ENCODE assay signal across 2 cellular contexts in genomic region chr2:109385506-109385905, GRCh38.
TF ChIP-seq lines count a peak whose summit lies in the region.

No MANE protein-coding gene starts in this region.

TF ChIP-seq in GM23338, 12 proteins besides CTCF, POLR2A, EP300 and RAD21 (continued from another document):
- TF ChIP-seq ZNF462 (CRISPR knock-in tag; IDR thresholded peaks at IDR 0.05), result no peak
- TF ChIP-seq CREB1 (CRISPR knock-in tag; IDR thresholded peaks at IDR 0.05; ENCODE audit: low read depth), result no peak
- no peak for TF ChIP-seq STAT1 (IDR thresholded peaks at IDR 0.05; ENCODE audit: unreplicated experiment)
- no peak for TF ChIP-seq ETS1 (IDR thresholded peaks at IDR 0.05)
- TF ChIP-seq POLR2AphosphoS5 (IDR thresholded peaks at IDR 0.05; ENCODE audit: low read depth), result no peak
- TF ChIP-seq REST (IDR thresholded peaks at IDR 0.05; ENCODE audit: unreplicated experiment), result no peak
- no peak for TF ChIP-seq EZH2 (IDR thresholded peaks at IDR 0.05; ENCODE audit: low read depth, unreplicated experiment)

TF ChIP-seq in SK-N-SH, 30 proteins besides CTCF, POLR2A, EP300 and RAD21 (continued from another document):
- no peak for TF ChIP-seq SIN3A (IDR thresholded peaks at IDR 0.05; ENCODE audit: borderline replicate concordance, low read depth, low read length)
- no peak for TF ChIP-seq GABPA (IDR thresholded peaks at IDR 0.05; ENCODE audit: low read depth)
- no peak for TF ChIP-seq REST (IDR thresholded peaks at IDR 0.05; ENCODE audit: low read depth, low read length)
